Comparison of ENCODE assay signal across 24 cellular contexts in the genomic region with DNA sequence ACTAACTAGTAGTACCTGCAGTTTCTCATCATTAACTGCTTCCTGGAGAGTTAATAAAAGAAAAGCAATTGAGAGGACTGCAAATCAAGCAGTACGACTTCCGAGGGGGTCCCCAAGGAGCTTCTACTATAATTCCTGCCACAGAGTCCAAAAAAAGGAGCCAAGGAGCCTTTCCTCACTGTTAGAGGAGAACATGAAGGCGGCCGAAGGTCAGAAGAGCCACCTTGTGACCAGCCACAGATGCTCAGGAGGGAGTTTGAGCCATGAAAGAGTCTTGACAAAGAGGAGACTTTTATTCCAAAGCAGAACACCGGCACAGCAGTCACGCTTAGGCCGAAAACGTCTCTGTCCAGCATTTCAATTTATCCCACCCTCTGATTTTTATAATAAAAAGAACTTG.
"Had no signal": no experiment of that assay in that cellular context is flagged by ENCODE, and none has a peak within 500 bp of the region (broad histone marks: within the 10 kb centered on the region; RNA-seq: fewer than 3 reads in every experiment).

No MANE protein-coding gene starts in this region.

- H3K9me3 ChIP-seq: gastroesophageal sphincter, heart right ventricle, ovary, sigmoid colon, stomach, tibial artery had no signal

- H3K4me3 ChIP-seq: dorsolateral prefrontal cortex, gastroesophageal sphincter, heart right ventricle, lung, ovary, sigmoid colon, stomach, tibial artery had no signal

- H3K36me3 Mint-ChIP-seq: natural killer cell treated with Interleukin-12 subunit alpha and Interleukin-12 subunit beta and Interleukin-15 and Interleukin-18, amount 100 ng/mL, for 72 hours had no signal

- H3K36me3 ChIP-seq: ovary had no signal

- H3K27me3 Mint-ChIP-seq: memory B cell; natural killer cell treated with Interleukin-12 subunit alpha and Interleukin-12 subunit beta and Interleukin-15 and Interleukin-18, amount 100 ng/mL, for 72 hours; type B pancreatic cell had no signal

- H3K4me1 Mint-ChIP-seq: immature natural killer cell, memory B cell had no signal

- DNase-seq: central memory CD4-positive, alpha-beta T cell; dorsolateral prefrontal cortex; effector CD4-positive, alpha-beta T cell; heart right ventricle; hypothalamus; immature natural killer cell; occipital lobe; ovary; posterior cingulate gyrus; retina; sigmoid colon; stimulated activated CD4-positive, alpha-beta T cell treated with anti-CD3 and anti-CD28 coated beads, Interleukin-2, amount 100 ng/mL, for 24 hours; stimulated activated CD4-positive, alpha-beta T cell treated with anti-CD3 and anti-CD28 coated beads, Interleukin-4, amount 100 ng/mL, for 24 hours; stimulated activated naive CD4-positive, alpha-beta T cell treated with Interleukin-2 at 50 U/mL for 16 hours; stomach; tibial artery had no signal

- ATAC-seq: esophagus mucosa; gastroesophageal sphincter; natural killer cell treated with Interleukin-12 subunit alpha and Interleukin-12 subunit beta and Interleukin-15 and Interleukin-18, amount 100 ng/mL, for 72 hours; stimulated activated effector memory CD8-positive, alpha-beta T cell treated with anti-CD3 and anti-CD28 coated beads, Interleukin-12 subunit alpha, Interleukin-12 subunit beta, amount 100 ng/mL, for 72 hours had no signal

- H3K27ac ChIP-seq: dorsolateral prefrontal cortex, epithelial cell of prostate, gastroesophageal sphincter, heart right ventricle, ovary, sigmoid colon, stomach, tibial artery had no signal

- H3K27ac Mint-ChIP-seq: immature natural killer cell; memory B cell; natural killer cell treated with Interleukin-12 subunit alpha and Interleukin-12 subunit beta and Interleukin-15 and Interleukin-18, amount 100 ng/mL, for 72 hours; stimulated activated effector memory CD8-positive, alpha-beta T cell treated with anti-CD3 and anti-CD28 coated beads, Interleukin-12 subunit alpha, Interleukin-12 subunit beta, amount 100 ng/mL, for 72 hours; type B pancreatic cell had no signal

- H3K9me3 Mint-ChIP-seq: immature natural killer cell; memory B cell; natural killer cell treated with Interleukin-12 subunit alpha and Interleukin-12 subunit beta and Interleukin-15 and Interleukin-18, amount 100 ng/mL, for 72 hours; stimulated activated effector memory CD8-positive, alpha-beta T cell treated with anti-CD3 and anti-CD28 coated beads, Interleukin-12 subunit alpha, Interleukin-12 subunit beta, amount 100 ng/mL, for 72 hours; type B pancreatic cell had no signal

- H3K4me3 Mint-ChIP-seq: immature natural killer cell; memory B cell; natural killer cell treated with Interleukin-12 subunit alpha and Interleukin-12 subunit beta and Interleukin-15 and Interleukin-18, amount 100 ng/mL, for 72 hours; stimulated activated effector memory CD8-positive, alpha-beta T cell treated with anti-CD3 and anti-CD28 coated beads, Interleukin-12 subunit alpha, Interleukin-12 subunit beta, amount 100 ng/mL, for 72 hours; type B pancreatic cell had no signal

- H3K27me3 ChIP-seq: dorsolateral prefrontal cortex, gastroesophageal sphincter, heart right ventricle, ovary, sigmoid colon, stomach, tibial artery had no signal
